ENCODE assay signal across 8 cellular contexts in genomic region chr14:55026793-55027560, GRCh38. TPM values are rescaled to one million over a fixed set of nuclear protein-coding genes. Genes with fewer than 3 reads are reported as not detected.
A peak's percentile ranks its signal among the peaks of the same experiment; 100 is the strongest.
DNase-seq lines count a peak whose midpoint lies in the region; ATAC-seq and TF ChIP-seq lines count a peak whose summit lies in the region.

A gene with protein sequence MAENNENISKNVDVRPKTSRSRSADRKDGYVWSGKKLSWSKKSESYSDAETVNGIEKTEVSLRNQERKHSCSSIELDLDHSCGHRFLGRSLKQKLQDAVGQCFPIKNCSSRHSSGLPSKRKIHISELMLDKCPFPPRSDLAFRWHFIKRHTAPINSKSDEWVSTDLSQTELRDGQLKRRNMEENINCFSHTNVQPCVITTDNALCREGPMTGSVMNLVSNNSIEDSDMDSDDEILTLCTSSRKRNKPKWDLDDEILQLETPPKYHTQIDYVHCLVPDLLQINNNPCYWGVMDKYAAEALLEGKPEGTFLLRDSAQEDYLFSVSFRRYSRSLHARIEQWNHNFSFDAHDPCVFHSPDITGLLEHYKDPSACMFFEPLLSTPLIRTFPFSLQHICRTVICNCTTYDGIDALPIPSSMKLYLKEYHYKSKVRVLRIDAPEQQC (plus strand): TSS chr14:55027236. CDS start chr14:55043042, 15,806 bp downstream.
A gene with protein sequence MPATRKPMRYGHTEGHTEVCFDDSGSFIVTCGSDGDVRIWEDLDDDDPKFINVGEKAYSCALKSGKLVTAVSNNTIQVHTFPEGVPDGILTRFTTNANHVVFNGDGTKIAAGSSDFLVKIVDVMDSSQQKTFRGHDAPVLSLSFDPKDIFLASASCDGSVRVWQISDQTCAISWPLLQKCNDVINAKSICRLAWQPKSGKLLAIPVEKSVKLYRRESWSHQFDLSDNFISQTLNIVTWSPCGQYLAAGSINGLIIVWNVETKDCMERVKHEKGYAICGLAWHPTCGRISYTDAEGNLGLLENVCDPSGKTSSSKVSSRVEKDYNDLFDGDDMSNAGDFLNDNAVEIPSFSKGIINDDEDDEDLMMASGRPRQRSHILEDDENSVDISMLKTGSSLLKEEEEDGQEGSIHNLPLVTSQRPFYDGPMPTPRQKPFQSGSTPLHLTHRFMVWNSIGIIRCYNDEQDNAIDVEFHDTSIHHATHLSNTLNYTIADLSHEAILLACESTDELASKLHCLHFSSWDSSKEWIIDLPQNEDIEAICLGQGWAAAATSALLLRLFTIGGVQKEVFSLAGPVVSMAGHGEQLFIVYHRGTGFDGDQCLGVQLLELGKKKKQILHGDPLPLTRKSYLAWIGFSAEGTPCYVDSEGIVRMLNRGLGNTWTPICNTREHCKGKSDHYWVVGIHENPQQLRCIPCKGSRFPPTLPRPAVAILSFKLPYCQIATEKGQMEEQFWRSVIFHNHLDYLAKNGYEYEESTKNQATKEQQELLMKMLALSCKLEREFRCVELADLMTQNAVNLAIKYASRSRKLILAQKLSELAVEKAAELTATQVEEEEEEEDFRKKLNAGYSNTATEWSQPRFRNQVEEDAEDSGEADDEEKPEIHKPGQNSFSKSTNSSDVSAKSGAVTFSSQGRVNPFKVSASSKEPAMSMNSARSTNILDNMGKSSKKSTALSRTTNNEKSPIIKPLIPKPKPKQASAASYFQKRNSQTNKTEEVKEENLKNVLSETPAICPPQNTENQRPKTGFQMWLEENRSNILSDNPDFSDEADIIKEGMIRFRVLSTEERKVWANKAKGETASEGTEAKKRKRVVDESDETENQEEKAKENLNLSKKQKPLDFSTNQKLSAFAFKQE (minus strand): TSS chr14:55027099. CDS start chr14:55026787, 312 bp downstream.

- DNase-seq in NCI-H2081 (lab: John Stamatoyannopoulos, UW) (peak; percentile 92 to 95), T-helper 9 cell (peak; percentile 95), astrocyte of the hippocampus (ENCODE audit: low read depth, low spot score) (peak; percentile 98), hippocampal formation (lab: John Stamatoyannopoulos, UW) (peak; percentile 88 to 95), renal cortical epithelial cell (ENCODE audit: low read depth) (peak; percentile 84)

- H3K27ac ChIP-seq in 22Rv1: peak within 1 kb of the TSS; percentile 79

- TF ChIP-seq CTCF in 22Rv1 (IDR thresholded peaks at IDR 0.05): peak; percentile 15; the same call in 1 of the 2 replicates

- ATAC-seq in GM18517 (IDR thresholded peaks at IDR 0.05; ENCODE audit: unreplicated experiment) (peak; percentile 89), HG03039 (IDR thresholded peaks at IDR 0.05; ENCODE audit: unreplicated experiment) (peak; percentile 87)

RNA-seq across cellular contexts. Expression of the first gene that starts in this region (rescaled TPM):
- 23.1 and 34.7 TPM in 2 replicates for total RNA-seq in renal cortical epithelial cell

RNA-seq across cellular contexts. Expression of the second gene that starts in this region (rescaled TPM):
- 6.9 and 13.4 TPM in 2 replicates for total RNA-seq in renal cortical epithelial cell

Comparison
In these comparisons a context has a peak if more than half of its experiments do, and no peak if none do; other contexts are left out.
1. Peak in every context shown above with its lines: DNase-seq, ATAC-seq and H3K27ac ChIP-seq.